11 cellular contexts compared by ENCODE assay signal in genomic region chr10:102604379-102604960, GRCh38. TPM values are rescaled to one million over a fixed set of nuclear protein-coding genes. Genes with fewer than 3 reads are reported as not detected.
DNase-seq lines count a peak whose midpoint lies in the region; ATAC-seq, FAIRE-seq and TF ChIP-seq lines count a peak whose summit lies in the region.
"Had no signal": no experiment of that assay in that cellular context is flagged by ENCODE, and none has a peak within 500 bp of the region (broad histone marks: within the 10 kb centered on the region; RNA-seq: fewer than 3 reads in every experiment).

No MANE protein-coding gene starts in this region.

- H4K8ac ChIP-seq in mesenchymal stem cell (ENCODE audit: low read length) = peak overlapping the region; percentile 88

- H3K9me3 ChIP-seq in mesenchymal stem cell (ENCODE audit: control insufficient read depth, low read length) (no peaks in the 10 kb centered on the region), tibial artery (no peaks in the 10 kb centered on the region)

- H2AK5ac ChIP-seq in mesenchymal stem cell (ENCODE audit: low read length, severe bottlenecking) = peak overlapping the region; percentile 33

- TF ChIP-seq CTCF in cardiac fibroblast (IDR thresholded peaks at IDR 0.05; ENCODE audit: low read depth, low read length) (no peak), tibial artery (IDR thresholded peaks at IDR 0.05) (no peak)

- H3K4me2 ChIP-seq in mesenchymal stem cell (ENCODE audit: low read length, poor library complexity, severe bottlenecking) = no peak overlapping the region

- H3K18ac ChIP-seq in mesenchymal stem cell (ENCODE audit: low read depth in 1 of 2, low read length in 2 of 2) = peak overlapping the region; percentile 71 to 96

- peak overlapping the region; percentile 95 for H4K91ac ChIP-seq in mesenchymal stem cell (ENCODE audit: low read length)

- 16% methylated on average over 9 of the region's 10 CpGs for WGBS in mesenchymal stem cell

- no peak overlapping the region for H2AFZ ChIP-seq in mesenchymal stem cell (ENCODE audit: low read depth, low read length)

- H2BK15ac ChIP-seq in mesenchymal stem cell (ENCODE audit: low read depth, poor library complexity, severe bottlenecking) = no peak overlapping the region

- intact Hi-C loops in tibial artery (cut with DNase I; ENCODE audit: low total_unique reads) = no loop called here

- in situ Hi-C loops in ACHN (cut with HindIII; ENCODE audit: low pct_ligation_motif_present, low pct_unique_long_range_greater_than_20kb, low sequenced_read_pairs) = no loop called here

- H3K36me3 ChIP-seq in mesenchymal stem cell (ENCODE audit: control insufficient read depth in 1 of 2, insufficient read depth in 2 of 2, low read depth in 1 of 2, low read length in 2 of 2) = peaks cover 3 to 28% of the 10 kb centered on the region in 2 experiments
- peaks cover 11 to 51% (median 15%) of the 10 kb centered on the region in 3 donors for H3K36me3 ChIP-seq in tibial artery

- H3K4ac ChIP-seq in mesenchymal stem cell (ENCODE audit: low read depth in 1 of 2, low read length in 2 of 2) = peak overlapping the region; percentile 83 to 96

- peaks cover 7% of the 10 kb centered on the region for H3K79me1 ChIP-seq in mesenchymal stem cell (replicated peaks; ENCODE audit: low read length, poor library complexity, severe bottlenecking)

- H3K27me3 ChIP-seq in mesenchymal stem cell (ENCODE audit: control insufficient read depth in 1 of 2, insufficient read depth in 1 of 2, low read length in 2 of 2) = no peaks in the 10 kb centered on the region
- H3K27me3 ChIP-seq in tibial artery = no peaks in the 10 kb centered on the region

- DNase-seq in ACHN (peak; percentile 84), LHCN-M2 (ENCODE audit: low read depth) (peak; percentile 72), cardiac fibroblast (ENCODE audit: low read depth in 2 of 2) (peak; percentile 82 to 88), mesenchymal stem cell (peak; percentile 95), tibial artery (no peak), GM12892 (ENCODE audit: insufficient read length) (no peak), NCI-H146 treated with DMSO at 0.1 percent for 48 hours (lab: John Stamatoyannopoulos, UW; ENCODE audit: unreplicated experiment) (no peak)
- DNase-seq: CD4-positive, alpha-beta memory T cell; erythroblast; NK-92 treated with Interleukin-12 subunit alpha and Interleukin-12 subunit beta, amount 100 ng/mL, for 24 hours had no signal

- H3K9ac ChIP-seq in mesenchymal stem cell (ENCODE audit: low read length) = peak overlapping the region; percentile 83

- H3K4me1 ChIP-seq in mesenchymal stem cell (ENCODE audit: control insufficient read depth, insufficient read depth, low read depth, low read length) (peaks cover 26% of the 10 kb centered on the region), tibial artery (peaks cover 0 to 25% (median 0%) of the 10 kb centered on the region in 4 donors)

- peak overlapping the region; percentile 80 for H2BK120ac ChIP-seq in mesenchymal stem cell (ENCODE audit: low read depth, low read length)

- FAIRE-seq in GM12892 (lab: Jason Lieb, UNC) = no peak

- no peak overlapping the region for H3K14ac ChIP-seq in mesenchymal stem cell (ENCODE audit: low read length in 2 of 2)

- peak overlapping the region; percentile 87 for H3K27ac ChIP-seq in mesenchymal stem cell (ENCODE audit: low read length, poor library complexity, severe bottlenecking)
- no peak overlapping the region for H3K27ac ChIP-seq in tibial artery

- H3K4me3 ChIP-seq in cardiac fibroblast (replicated peaks in 1 of 2; ENCODE audit: low read depth in 2 of 2, low read length in 2 of 2) (no peak overlapping the region), mesenchymal stem cell (ENCODE audit: insufficient read depth in 1 of 2, low read depth in 1 of 2, low read length in 2 of 2) (peak overlapping the region in 1 of 2 experiments; percentile 22), tibial artery (no peak overlapping the region)

- H2BK5ac ChIP-seq in mesenchymal stem cell (ENCODE audit: low read depth, low read length, poor library complexity, severe bottlenecking) = no peak overlapping the region

- H3K23ac ChIP-seq in mesenchymal stem cell (ENCODE audit: low read length in 2 of 2) = no peak overlapping the region

- no peak for ATAC-seq in GM18858 (IDR thresholded peaks at IDR 0.05; ENCODE audit: unreplicated experiment)

- TF ChIP-seq POLR2A in GM12892 (IDR thresholded peaks at IDR 0.05; ENCODE audit: low read depth, low read length) = no peak

- H2BK12ac ChIP-seq in mesenchymal stem cell (ENCODE audit: low read length in 2 of 2) = peak overlapping the region; percentile 84 to 97

RNA-seq across cellular contexts. Expression of gene TRIM8, which starts 39.8 kb away (rescaled TPM):
- total RNA-seq in LHCN-M2 (2014; rRNA removed) = 135 and 136 TPM in 2 replicates
- polyA plus RNA-seq in LHCN-M2 (2012) = 155 TPM
- polyA plus RNA-seq in mesenchymal stem cell (2013, experiment 1 of 2) = 113 TPM
- 115 TPM for polyA plus RNA-seq in mesenchymal stem cell (2013, experiment 2 of 2)
- 25.0 TPM for polyA plus RNA-seq in GM12892 (2012; ENCODE audit: missing spikeins)

Comparison
In these comparisons a context has a peak if more than half of its experiments do, and no peak if none do; other contexts are left out.
1. DNase-seq: peak in ACHN (single experiment), LHCN-M2 (single experiment), cardiac fibroblast (2 of 2) and mesenchymal stem cell (single experiment); none in tibial artery (0 of 2), GM12892 (single experiment) and NCI-H146 treated with DMSO at 0.1 percent for 48 hours (single experiment).